Comparison of ENCODE assay signal across 18 cellular contexts in the genomic region with DNA sequence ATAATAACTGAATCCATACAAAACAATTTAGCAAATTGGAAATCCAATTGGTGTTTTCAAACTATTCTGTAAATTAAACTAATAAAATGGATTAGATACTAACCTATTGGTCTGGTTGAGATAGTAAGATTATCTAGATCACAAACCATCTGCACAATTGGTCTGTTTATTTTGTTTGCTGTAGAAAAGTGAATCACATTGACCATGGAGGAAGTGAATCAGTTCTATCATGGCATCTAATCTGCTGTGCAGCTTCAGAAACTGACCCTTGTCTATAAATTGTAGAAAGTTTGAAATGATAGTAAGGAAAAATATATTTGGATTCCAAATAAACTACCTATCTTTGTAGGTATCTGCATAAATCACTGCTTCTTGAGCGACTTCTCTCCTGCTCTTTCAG.
DNase-seq lines count a peak whose midpoint lies in the region; FAIRE-seq and TF ChIP-seq lines count a peak whose summit lies in the region.
"Had no signal": no experiment of that assay in that cellular context is flagged by ENCODE, and none has a peak within 500 bp of the region (broad histone marks: within the 10 kb centered on the region; RNA-seq: fewer than 3 reads in every experiment).

No MANE protein-coding gene starts in this region.

- DNase-seq in ELR (ENCODE audit: low read depth): peak; percentile 3
- peak; percentile 10 for DNase-seq in M059J (ENCODE audit: low read depth)
- peak; percentile 26 for DNase-seq in bronchial epithelial cell (ENCODE audit: low read depth)
- DNase-seq in iris pigment epithelial cell (ENCODE audit: low read depth): peak; percentile 66
- no peak for DNase-seq in GDM1 (lab: John Stamatoyannopoulos, UW)
- DNase-seq in T-helper 1 cell: no peak
- DNase-seq in substantia nigra (lab: John Stamatoyannopoulos, UW): no peak
- DNase-seq: CD8-positive, alpha-beta T cell; DMS79 treated with DMSO at 0.1 percent for 48 hours; GF-D8; NCI-H187; NCI-H226; NCI-H526; RPMI8226 had no signal

- no peak for TF ChIP-seq CTCF in bronchial epithelial cell (IDR thresholded peaks at IDR 0.05; ENCODE audit: insufficient read depth, low read length, severe bottlenecking)

- H3K4me3 ChIP-seq in bronchial epithelial cell (ENCODE audit: low read depth, low read length): no peak overlapping the region
- H3K4me3 ChIP-seq: BLaER1, GM23338 had no signal

- FAIRE-seq in bronchial epithelial cell (lab: Jason Lieb, UNC): no peak
- FAIRE-seq: GM12891, GM18507 had no signal

- no peak overlapping the region for H3K27ac ChIP-seq in substantia nigra (ENCODE audit: low read depth, low read length, poor library complexity, severe bottlenecking)
- H3K27ac ChIP-seq: BLaER1 had no signal

- H3K36me3 ChIP-seq in bronchial epithelial cell (ENCODE audit: control insufficient read depth, insufficient read depth, low read length): no peaks in the 10 kb centered on the region
- H3K36me3 ChIP-seq: BLaER1 had no signal

- H3K27me3 ChIP-seq in bronchial epithelial cell (ENCODE audit: control insufficient read depth, insufficient read depth, low read length): no peaks in the 10 kb centered on the region
- H3K27me3 ChIP-seq: BLaER1 had no signal

Comparison
In these comparisons a context has a peak if more than half of its experiments do, and no peak if none do; other contexts are left out.
1. DNase-seq: peak in ELR (single experiment), M059J (single experiment), bronchial epithelial cell (single experiment) and iris pigment epithelial cell (single experiment); none in GDM1 (single experiment), T-helper 1 cell (0 of 5) and substantia nigra (0 of 49).